8 cellular contexts compared by ENCODE assay signal in the genomic region with DNA sequence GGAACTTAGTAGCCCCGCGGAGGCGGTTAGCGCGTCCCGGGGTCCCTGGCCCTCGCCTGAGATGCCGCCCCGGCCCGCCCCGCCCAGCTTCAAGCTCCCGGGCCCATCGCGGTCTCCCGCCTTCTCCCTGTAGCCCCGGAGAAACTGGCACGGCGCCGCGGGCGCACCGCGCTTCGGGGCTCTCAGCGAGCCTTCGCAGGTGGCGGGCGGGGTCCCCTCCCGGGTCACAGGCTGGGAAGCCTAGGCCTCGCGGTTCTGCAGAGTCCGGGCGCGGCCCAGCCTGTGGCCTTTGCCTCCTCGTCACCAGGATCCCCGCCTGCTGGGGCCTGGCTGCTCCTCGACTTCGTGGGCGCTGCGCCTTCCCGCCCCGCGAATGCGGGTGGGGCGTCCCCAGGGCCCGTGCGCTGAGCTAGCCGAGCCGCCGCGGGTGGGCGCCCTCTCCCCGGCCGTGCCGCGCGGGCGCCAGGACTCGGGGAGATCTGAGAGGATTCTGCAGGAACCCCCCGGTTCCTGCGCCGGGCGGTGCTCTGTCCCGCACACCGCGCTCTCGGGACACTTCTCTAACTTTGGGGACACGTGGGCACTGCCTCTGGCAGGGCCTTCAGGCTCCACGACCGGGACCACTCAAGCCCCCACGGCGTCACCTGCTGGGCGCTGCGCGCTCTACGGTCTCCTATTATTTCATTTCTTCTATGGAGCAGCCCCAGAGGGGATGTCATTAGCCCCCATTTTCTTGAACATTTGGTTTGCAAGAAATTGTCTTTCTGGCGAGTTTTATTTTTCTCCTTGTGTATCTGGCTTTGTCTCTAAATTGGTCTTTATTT. TPM values are rescaled to one million over a fixed set of nuclear protein-coding genes. Genes with fewer than 3 reads are reported as not detected.
DNase-seq lines count a peak whose midpoint lies in the region; ATAC-seq and TF ChIP-seq lines count a peak whose summit lies in the region.

No MANE protein-coding gene starts in this region.

- H3K36me3 ChIP-seq in BLaER1 (no peaks in the 10 kb centered on the region), Panc1 (ENCODE audit: control insufficient read depth, insufficient read depth, low read length) (no peaks in the 10 kb centered on the region; the same call in 1 of the 2 replicates), heart right ventricle (no peaks in the 10 kb centered on the region)

- intact Hi-C loops in Panc1 (cut with micrococcal nuclease; ENCODE audit: unreplicated experiment), result no loop called here
- intact Hi-C loops in heart right ventricle (cut with DNase I), result loop anchor here in 4 of 10 donors (2.0 to 5.0 kb wide), 3 partner anchors 344 to 456 kb away; no protein-coding TSS in a partner anchor

- peaks cover 53% of the 10 kb centered on the region for H3K4me1 ChIP-seq in BLaER1
- peaks cover 52% of the 10 kb centered on the region for H3K4me1 ChIP-seq in Panc1 (ENCODE audit: control insufficient read depth, insufficient read depth, low read length)
- H3K4me1 ChIP-seq in heart right ventricle, result peaks cover 0 to 43% (median 16%) of the 10 kb centered on the region in 9 donors

- ATAC-seq in GM19324 (IDR thresholded peaks at IDR 0.05; ENCODE audit: low FRiP score, unreplicated experiment), result peak; percentile 37
- ATAC-seq in HG03432 (IDR thresholded peaks at IDR 0.05; ENCODE audit: unreplicated experiment), result peak; percentile 58
- peak; percentile 71 for ATAC-seq in Panc1
- peak; percentile 60 to 79 (median 70) for ATAC-seq in heart right ventricle

- TF ChIP-seq CTCF in Panc1 (IDR thresholded peaks at IDR 0.05) (peak; percentile 97), heart right ventricle (IDR thresholded peaks at IDR 0.05) (peak in 8 of 9 donors; percentile 17 to 66 (median 54))

- no TSS peak for BruUV-seq in Panc1 (replicated peaks; lab: Mats Ljungman, UMichigan)

- H3K27me3 ChIP-seq in BLaER1, result peaks cover 14% of the 10 kb centered on the region
- H3K27me3 ChIP-seq in Panc1 (ENCODE audit: control insufficient read depth, insufficient read depth, low read length), result no peaks in the 10 kb centered on the region
- H3K27me3 ChIP-seq in heart right ventricle, result peaks cover 0 to 51% (median 48%) of the 10 kb centered on the region in 7 donors

- H3K4me3 ChIP-seq in BLaER1 (peak overlapping the region; percentile 92), Panc1 (ENCODE audit: low read depth in 2 of 2, low read length in 2 of 2) (peak overlapping the region; percentile 75 to 82), heart right ventricle (peak overlapping the region; percentile 42 to 85 (median 65))

- H3K9ac ChIP-seq in BLaER1, result peak overlapping the region; percentile 84

- H4K20me1 ChIP-seq in BLaER1, result peaks cover 39% of the 10 kb centered on the region

- peak; percentile 28 for DNase-seq in Panc1 (ENCODE audit: low read depth, low spot score)
- peak; percentile 66 for DNase-seq in activated gamma-delta T cell treated with Interleukin-2 at 50 U/mL for 16 hours
- DNase-seq in heart right ventricle, result peak; percentile 54 to 58
- DNase-seq in retina, result peak; percentile 78
- DNase-seq in putamen (ENCODE audit: low spot score), result no peak

- in situ Hi-C loops in Panc1 (cut with HindIII; ENCODE audit: low pct_unique_long_range_greater_than_20kb, low sequenced_read_pairs), result no loop called here

- CTCF ChIA-PET in Panc1 (lab: Charles Lee), result interaction anchor here (0.6 to 1.4 kb wide), 4 partner anchors 15 to 344 kb away, joined by 3 to 4 read pairs (median 3); no protein-coding TSS in a partner anchor

- 1% methylated on average over 72 to 75 of the region's 77 CpGs for WGBS in heart right ventricle, 2 donors

- H3K9me3 ChIP-seq in BLaER1, result no peaks in the 10 kb centered on the region
- no peaks in the 10 kb centered on the region for H3K9me3 ChIP-seq in Panc1 (ENCODE audit: control insufficient read depth, insufficient read depth, low read depth, low read length)
- no peaks in the 10 kb centered on the region for H3K9me3 ChIP-seq in heart right ventricle

- H3K27ac ChIP-seq in BLaER1 (peak overlapping the region; percentile 87), Panc1 (ENCODE audit: low read length) (peak overlapping the region; percentile 68), heart right ventricle (peak overlapping the region in 8 of 10 donors; percentile 40 to 89 (median 66))

- peak overlapping the region; percentile 100 for H3K4me2 ChIP-seq in BLaER1

- POLR2A ChIA-PET in Panc1 (lab: Charles Lee), result interaction anchor here (0.5 kb wide), 1 partner anchor 13 kb away, joined by 3 read pairs; no protein-coding TSS in a partner anchor

RNA-seq across cellular contexts. Expression of a gene that starts 0.7 kb away (rescaled TPM):
- total RNA-seq in Panc1 (2021; ENCODE audit: unreplicated experiment) (68.6 TPM), heart right ventricle (10 to 100 TPM in 1 of 10 donors, 1 to 10 TPM in 9; 1.9 to 16.5 (median 3.6) TPM)
- polyA plus RNA-seq in Panc1 (2012; ENCODE audit: insufficient read length), result 64.0 TPM
- 1 to 10 TPM; 8.4 to 9.0 TPM for polyA plus RNA-seq in heart right ventricle

RNA-seq across cellular contexts. Expression of a gene that starts 53.6 kb away (rescaled TPM):
- total RNA-seq in Panc1 (2021; ENCODE audit: unreplicated experiment), result 236 TPM
- 119 TPM for polyA plus RNA-seq in Panc1 (2012; ENCODE audit: insufficient read length)
- total RNA-seq in heart right ventricle, result 10 to 100 TPM; 65.3 to 94.6 (median 70.7) TPM
- polyA plus RNA-seq in heart right ventricle, result 10 to 100 TPM; 35.9 to 40.7 TPM
